ENCODE assay signal across 22 cellular contexts in genomic region chr7:142717453-142717852, GRCh38. TPM values are rescaled to one million over a fixed set of nuclear protein-coding genes. Genes with fewer than 3 reads are reported as not detected.
DNase-seq lines count a peak whose midpoint lies in the region; ATAC-seq and TF ChIP-seq lines count a peak whose summit lies in the region.
"Had no signal": no experiment of that assay in that cellular context is flagged by ENCODE, and none has a peak within 500 bp of the region (broad histone marks: within the 10 kb centered on the region; RNA-seq: fewer than 3 reads in every experiment).

No MANE protein-coding gene starts in this region.

- intact Hi-C loops in natural killer cell (cut with micrococcal nuclease), result no loop called here

- H3K4me3 ChIP-seq in HL-60 (replicated peaks; ENCODE audit: insufficient read depth, low read length), result no peak overlapping the region
- H3K4me3 ChIP-seq: HAP-1, hepatocyte, sigmoid colon, testis had no signal

- no peaks in the 10 kb centered on the region for H3K9me3 Mint-ChIP-seq in activated CD8-positive, alpha-beta T cell treated with anti-CD3 and anti-CD28 coated beads, Interleukin-2, amount 10 ng/mL, durations not matched to agents 7 days and 5 days (ENCODE audit: insufficient read depth)
- no peaks in the 10 kb centered on the region for H3K9me3 Mint-ChIP-seq in natural killer cell

- H3K27ac ChIP-seq in HL-60 (replicated peaks), result peak overlapping the region; percentile 80
- H3K27ac ChIP-seq: hepatocyte, sigmoid colon, testis had no signal

- POLR2A ChIA-PET in activated CD8-positive, alpha-beta T cell treated with anti-CD3 and anti-CD28 coated beads, Interleukin-2, amount 10 ng/mL, durations not matched to agents 7 days and 5 days (lab: Charles Lee), result interaction anchor here (1.2 kb wide), 1 partner anchor 83 kb away, joined by 4 read pairs; no protein-coding TSS in a partner anchor

- peaks cover 2% of the 10 kb centered on the region for H3K27me3 Mint-ChIP-seq in activated CD8-positive, alpha-beta T cell treated with anti-CD3 and anti-CD28 coated beads, Interleukin-2, amount 10 ng/mL, durations not matched to agents 7 days and 5 days (ENCODE audit: low read depth)
- H3K27me3 Mint-ChIP-seq in natural killer cell (ENCODE audit: low read depth in 2 of 2), result no peaks in the 10 kb centered on the region

- H3K4me1 Mint-ChIP-seq in activated CD8-positive, alpha-beta T cell treated with anti-CD3 and anti-CD28 coated beads, Interleukin-2, amount 10 ng/mL, durations not matched to agents 7 days and 5 days (ENCODE audit: low read depth), result peaks cover 82% of the 10 kb centered on the region
- H3K4me1 Mint-ChIP-seq in natural killer cell, result peaks cover 78 to 100% of the 10 kb centered on the region in 2 donors

- CTCF ChIA-PET in activated CD8-positive, alpha-beta T cell treated with anti-CD3 and anti-CD28 coated beads, Interleukin-2, amount 10 ng/mL, durations not matched to agents 7 days and 5 days (lab: Charles Lee), result interaction anchor here (1.9 kb wide), 2 partner anchors 31 to 66 kb away, joined by 4 to 11 read pairs; no protein-coding TSS in a partner anchor

- TF ChIP-seq CTCF in HL-60 (IDR thresholded peaks at IDR 0.05; ENCODE audit: insufficient read depth, low read length) (no peak), natural killer cell (IDR thresholded peaks at IDR 0.05) (no peak)

- no peaks in the 10 kb centered on the region for H3K27me3 ChIP-seq in HL-60 (ENCODE audit: insufficient read depth, poor library complexity, severe bottlenecking)
- H3K27me3 ChIP-seq: hepatocyte, sigmoid colon, testis had no signal

- peak; percentile 70 for ATAC-seq in activated CD8-positive, alpha-beta T cell treated with anti-CD3 and anti-CD28 coated beads, Interleukin-2, amount 10 ng/mL, durations not matched to agents 7 days and 5 days
- peak; percentile 52 to 65 (median 61) for ATAC-seq in natural killer cell
- ATAC-seq in HG03280 (IDR thresholded peaks at IDR 0.05; ENCODE audit: unreplicated experiment), result no peak

- DNase-seq in activated effector memory CD4-positive, alpha-beta T cell treated with Interleukin-2 at 50 U/mL for 16 hours, result peak; percentile 17
- DNase-seq in activated effector memory CD4-positive, alpha-beta T cell treated with anti-CD3 and anti-CD28 coated beads, Interleukin-2, amount 50 U/mL, for 16 hours, result no peak
- peak in 1 of 2 experiments; percentile 89 for DNase-seq in HL-60 (ENCODE audit: low read depth in 1 of 2, low spot score in 1 of 2)
- DNase-seq in activated CD8-positive, alpha-beta T cell treated with anti-CD3 and anti-CD28 coated beads, Interleukin-2, amount 10 ng/mL, durations not matched to agents 7 days and 5 days, result peak; percentile 60
- peak; percentile 36 for DNase-seq in natural killer cell
- DNase-seq in NCI-H2107 treated with DMSO at 0.1 percent for 48 hours (lab: John Stamatoyannopoulos, UW; ENCODE audit: unreplicated experiment), result no peak
- no peak for DNase-seq in NCI-H1436 treated with DMSO at 0.1 percent for 48 hours (lab: John Stamatoyannopoulos, UW)
- DNase-seq: activated CD4-positive, alpha-beta T cell treated with anti-CD3 and anti-CD28 coated beads, Interleukin-2, amount 50 U/mL, for 1 hour; NCI-H1694; NCI-H446; nucleus accumbens; SHP77; sigmoid colon; stimulated activated CD4-positive, alpha-beta T cell treated with anti-CD3 and anti-CD28 coated beads, Interleukin-4, amount 100 ng/mL, for 1 hour; T-helper 9 cell; testis had no signal

- peak overlapping the region; percentile 73 for H3K27ac Mint-ChIP-seq in activated CD8-positive, alpha-beta T cell treated with anti-CD3 and anti-CD28 coated beads, Interleukin-2, amount 10 ng/mL, durations not matched to agents 7 days and 5 days
- H3K27ac Mint-ChIP-seq in natural killer cell, result peak overlapping the region; percentile 91 to 92

- H3K36me3 Mint-ChIP-seq in activated CD8-positive, alpha-beta T cell treated with anti-CD3 and anti-CD28 coated beads, Interleukin-2, amount 10 ng/mL, durations not matched to agents 7 days and 5 days (ENCODE audit: low read depth), result peaks cover 2% of the 10 kb centered on the region
- no peaks in the 10 kb centered on the region for H3K36me3 Mint-ChIP-seq in natural killer cell

- peak overlapping the region; percentile 15 for H3K4me3 Mint-ChIP-seq in activated CD8-positive, alpha-beta T cell treated with anti-CD3 and anti-CD28 coated beads, Interleukin-2, amount 10 ng/mL, durations not matched to agents 7 days and 5 days
- H3K4me3 Mint-ChIP-seq in natural killer cell, result peak overlapping the region; percentile 83

RNA-seq across cellular contexts. Expression of gene PRSS1, which starts 31.8 kb away (rescaled TPM):
- not detected for total RNA-seq in activated CD8-positive, alpha-beta T cell treated with anti-CD3 and anti-CD28 coated beads, Interleukin-2, amount 10 ng/mL, durations not matched to agents 7 days and 5 days
- not detected for total RNA-seq in natural killer cell
- total RNA-seq: G401, LHCN-M2, sigmoid colon, testis had no signal

RNA-seq across cellular contexts. Expression of gene PRSS2, which starts 53.3 kb away (rescaled TPM):
- total RNA-seq in activated CD8-positive, alpha-beta T cell treated with anti-CD3 and anti-CD28 coated beads, Interleukin-2, amount 10 ng/mL, durations not matched to agents 7 days and 5 days, result not detected
- not detected for total RNA-seq in natural killer cell
- total RNA-seq: G401, kidney epithelial cell, LHCN-M2, sigmoid colon, testis had no signal

Comparison
In these comparisons a context has a peak if more than half of its experiments do, and no peak if none do; other contexts are left out.
1. DNase-seq: peak in activated effector memory CD4-positive, alpha-beta T cell treated with Interleukin-2 at 50 U/mL for 16 hours (single experiment), activated CD8-positive, alpha-beta T cell treated with anti-CD3 and anti-CD28 coated beads, Interleukin-2, amount 10 ng/mL, durations not matched to agents 7 days and 5 days (single experiment) and natural killer cell (single experiment); none in activated effector memory CD4-positive, alpha-beta T cell treated with anti-CD3 and anti-CD28 coated beads, Interleukin-2, amount 50 U/mL, for 16 hours (single experiment), NCI-H2107 treated with DMSO at 0.1 percent for 48 hours (single experiment) and NCI-H1436 treated with DMSO at 0.1 percent for 48 hours (single experiment).